ENCODE assay signal across 19 cellular contexts in the genomic region with DNA sequence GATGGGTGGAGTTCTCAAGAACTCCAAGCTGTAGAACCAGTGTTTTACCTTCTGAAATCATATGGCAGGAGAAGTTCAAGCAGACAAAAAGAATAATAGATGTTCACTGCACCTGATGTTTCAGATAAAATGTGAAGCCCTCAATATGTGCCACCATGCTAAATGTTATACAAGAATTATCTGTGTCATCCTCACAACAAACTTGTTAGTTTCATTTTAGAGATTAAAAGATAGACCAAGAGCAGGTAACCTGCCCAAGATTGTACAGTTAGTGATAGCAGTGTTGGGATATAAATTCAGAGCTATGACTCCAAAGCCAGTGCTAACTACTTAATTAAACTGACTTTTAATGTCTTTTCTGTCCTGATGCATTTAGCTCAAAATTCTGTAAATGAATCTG. TPM values are rescaled to one million over a fixed set of nuclear protein-coding genes. Genes with fewer than 3 reads are reported as not detected.
DNase-seq lines count a peak whose midpoint lies in the region; ATAC-seq and TF ChIP-seq lines count a peak whose summit lies in the region.
"Had no signal": no experiment of that assay in that cellular context is flagged by ENCODE, and none has a peak within 500 bp of the region (broad histone marks: within the 10 kb centered on the region; RNA-seq: fewer than 3 reads in every experiment).

No MANE protein-coding gene starts in this region.

- H3K4me3 ChIP-seq in left ventricle myocardium inferior, result no peak overlapping the region
- H3K4me3 ChIP-seq in mesodermal cell (ENCODE audit: extremely low read depth, insufficient read depth, low read length, poor library complexity, severe bottlenecking), result no peak overlapping the region
- H3K4me3 ChIP-seq: SK-N-MC had no signal

- TF ChIP-seq CTCF in left ventricle myocardium inferior (IDR thresholded peaks at IDR 0.05; ENCODE audit: borderline replicate concordance), result no peak

- no peaks in the 10 kb centered on the region for H3K27me3 ChIP-seq in left ventricle myocardium inferior (ENCODE audit: low read depth)

- DNase-seq in left ventricle myocardium inferior, result no peak
- no peak for DNase-seq in Right ventricle myocardium superior
- DNase-seq in caudate nucleus (lab: John Stamatoyannopoulos, UW), result no peak
- no peak for DNase-seq in NCI-H226
- DNase-seq in activated CD8-positive, alpha-beta memory T cell treated with anti-CD3 and anti-CD28 coated beads for 24 hours, result no peak
- DNase-seq in NK-92 treated with Interleukin-12 subunit alpha and Interleukin-12 subunit beta, amount 100 ng/mL, for 24 hours (lab: John Stamatoyannopoulos, UW), result no peak
- DNase-seq: AML-193, GDM1, Karpas-422, MV-4-11, NCI-H2081 treated with DMSO at 0.1 percent for 48 hours, NCI-H446, NCI-H526, PC-3, SHP77 had no signal

- intact Hi-C loops in left ventricle myocardium inferior (cut with micrococcal nuclease) (no loop called here), Right ventricle myocardium superior (cut with DNase I) (no loop called here)

- ATAC-seq in Right ventricle myocardium superior (ENCODE audit: poor library complexity) (no peak), GM18498 (IDR thresholded peaks at IDR 0.05; ENCODE audit: unreplicated experiment) (no peak)
- ATAC-seq: PC-3 had no signal

- H3K9me3 ChIP-seq in left ventricle myocardium inferior (replicated peaks), result no peaks in the 10 kb centered on the region
- H3K9me3 ChIP-seq in mesodermal cell (ENCODE audit: control insufficient read depth, low read length), result no peaks in the 10 kb centered on the region

- H3K36me3 ChIP-seq in left ventricle myocardium inferior (no peaks in the 10 kb centered on the region), mesodermal cell (ENCODE audit: control insufficient read depth, insufficient read depth, low read length) (no peaks in the 10 kb centered on the region)

- H3K4me1 ChIP-seq in left ventricle myocardium inferior (peaks cover 81% of the 10 kb centered on the region), mesodermal cell (ENCODE audit: control insufficient read depth, insufficient read depth, low read length, poor library complexity, severe bottlenecking) (peaks cover 30% of the 10 kb centered on the region)

- H3K27ac ChIP-seq in left ventricle myocardium inferior (replicated peaks) (peak overlapping the region; percentile 9), caudate nucleus (ENCODE audit: low read depth, low read length) (peak overlapping the region; percentile 46), mesodermal cell (ENCODE audit: low read depth, low read length, severe bottlenecking) (peak overlapping the region; percentile 19)
- H3K27ac ChIP-seq: C4-2B, SK-N-MC had no signal

RNA-seq across cellular contexts. Expression of gene FRS2, which starts 44.7 kb away (rescaled TPM):
- total RNA-seq in left ventricle myocardium inferior, result 18.2 TPM
- 18.0 TPM for total RNA-seq in Right ventricle myocardium superior
- 22.0 TPM for polyA plus RNA-seq in mesodermal cell (2013, experiment 1 of 2)
- polyA plus RNA-seq in mesodermal cell (2013, experiment 2 of 2), result 22.2 TPM
